In the genomic region with DNA sequence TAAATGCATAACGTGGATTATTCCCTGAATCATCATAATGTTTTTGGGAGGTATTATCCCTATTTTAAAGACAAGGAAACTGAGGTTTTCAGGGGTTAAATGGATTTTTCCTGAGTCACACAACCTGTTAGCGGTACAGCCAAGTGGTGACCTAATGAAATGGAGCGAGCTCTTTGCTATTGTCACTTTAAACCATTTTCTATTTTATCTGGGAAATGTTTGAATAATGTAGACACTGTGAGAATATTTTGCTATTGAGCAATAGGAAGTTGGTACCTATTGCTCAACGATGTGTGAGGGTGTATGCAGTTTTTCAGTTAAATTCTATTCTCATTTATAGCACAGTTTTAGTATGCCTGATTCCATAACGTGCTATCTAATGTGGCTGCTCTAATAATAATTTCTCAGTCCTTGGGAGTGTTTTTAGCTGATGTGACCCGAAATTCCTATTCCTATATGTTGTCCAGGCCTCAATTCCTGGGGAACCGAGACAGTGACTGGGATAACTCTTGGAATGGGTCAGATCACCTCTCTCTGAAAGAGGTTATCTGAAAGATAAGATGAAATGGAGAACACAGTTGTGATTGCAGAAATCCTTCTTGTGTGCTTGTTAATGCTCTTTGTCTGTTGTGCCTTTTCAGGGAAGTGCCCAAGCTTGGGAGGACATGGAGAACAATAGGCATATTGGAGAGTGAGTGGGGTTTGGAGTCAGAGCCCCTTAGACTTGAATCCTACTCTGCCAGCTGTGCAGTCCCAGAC, we compare ENCODE assay signal across 17 cellular contexts. TPM values are rescaled to one million over a fixed set of nuclear protein-coding genes. Genes with fewer than 3 reads are reported as not detected.
DNase-seq lines count a peak whose midpoint lies in the region; ATAC-seq and TF ChIP-seq lines count a peak whose summit lies in the region.
"Had no signal": no experiment of that assay in that cellular context is flagged by ENCODE, and none has a peak within 500 bp of the region (broad histone marks: within the 10 kb centered on the region; RNA-seq: fewer than 3 reads in every experiment).

No MANE protein-coding gene starts in this region.

- in situ Hi-C loops in mammary epithelial cell (cut with MboI; ENCODE audit: low sequenced_read_pairs in 2 of 2), result no loop called here

- ATAC-seq in HG02610 (IDR thresholded peaks at IDR 0.05; ENCODE audit: unreplicated experiment), result no peak
- ATAC-seq: GM12878, WTC11 had no signal

- H3K27ac ChIP-seq in mammary epithelial cell (ENCODE audit: insufficient read depth, low read depth, low read length) (peak overlapping the region; percentile 78), liver (ENCODE audit: low read depth in 1 of 2, low read length in 2 of 2) (peak overlapping the region; percentile 51 to 71), right atrium auricular region (no peak overlapping the region)
- H3K27ac ChIP-seq: tibial nerve had no signal

- H3K36me3 ChIP-seq in mammary epithelial cell (ENCODE audit: insufficient read depth, low read length), result no peaks in the 10 kb centered on the region
- H3K36me3 ChIP-seq in liver (ENCODE audit: control insufficient read depth in 4 of 4, insufficient read depth in 3 of 4, low read depth in 1 of 4, low read length in 3 of 4), result peaks cover 3 to 40% (median 23%) of the 10 kb centered on the region in 4 donors
- H3K36me3 ChIP-seq in right atrium auricular region, result no peaks in the 10 kb centered on the region
- H3K36me3 ChIP-seq: tibial nerve had no signal

- CTCF ChIA-PET in mammary epithelial cell (lab: Charles Lee; ENCODE audit: low non-redundant PET), result no interaction called here

- BruUV-seq in mammary epithelial cell (replicated peaks; lab: Mats Ljungman, UMichigan), result no TSS peak

- WGBS in mammary epithelial cell (ENCODE audit: low coverage, missing lambda C conversion rate), result 17% methylated on average over 7 of the region's 7 CpGs
- WGBS in liver, result 36% methylated on average over 7 of the region's 7 CpGs

- no peaks in the 10 kb centered on the region for H3K9me3 ChIP-seq in mammary epithelial cell (replicated peaks; ENCODE audit: insufficient read depth, low read length)
- no peaks in the 10 kb centered on the region for H3K9me3 ChIP-seq in liver (ENCODE audit: control insufficient read depth in 4 of 4, low read length in 3 of 4)
- H3K9me3 ChIP-seq in right atrium auricular region, result no peaks in the 10 kb centered on the region
- H3K9me3 ChIP-seq: tibial nerve had no signal

- H4K20me1 ChIP-seq in mammary epithelial cell (ENCODE audit: insufficient read depth, low read length), result no peaks in the 10 kb centered on the region

- H3K27me3 ChIP-seq in mammary epithelial cell (ENCODE audit: insufficient read depth, low read length), result no peaks in the 10 kb centered on the region
- no peaks in the 10 kb centered on the region for H3K27me3 ChIP-seq in liver (ENCODE audit: control insufficient read depth in 4 of 4, insufficient read depth in 4 of 4, low read length in 3 of 4)
- no peaks in the 10 kb centered on the region for H3K27me3 ChIP-seq in right atrium auricular region
- H3K27me3 ChIP-seq: tibial nerve had no signal

- peak overlapping the region; percentile 65 for H3K4me2 ChIP-seq in mammary epithelial cell (ENCODE audit: insufficient read depth, low read depth, low read length)

- TF ChIP-seq CTCF in mammary epithelial cell (conservative IDR thresholded peaks at IDR 0.05 in 1 of 2, IDR thresholded peaks at IDR 0.05 in 1 of 2; ENCODE audit: extremely low read depth in 1 of 2, insufficient read depth in 1 of 2, low read depth in 1 of 2, low read length in 2 of 2) (no peak), liver (IDR thresholded peaks at IDR 0.05; ENCODE audit: low read depth, low read length, missing input control) (no peak), right atrium auricular region (IDR thresholded peaks at IDR 0.05) (no peak)

- H3K4me1 ChIP-seq in mammary epithelial cell (ENCODE audit: insufficient read depth, low read length) (peaks cover 32% of the 10 kb centered on the region), liver (ENCODE audit: control insufficient read depth in 4 of 4, insufficient read depth in 4 of 4, low read length in 3 of 4) (peaks cover 4 to 22% (median 8%) of the 10 kb centered on the region in 4 donors), right atrium auricular region (peaks cover 0 to 13% of the 10 kb centered on the region in 2 donors)
- H3K4me1 ChIP-seq: tibial nerve had no signal

- peak overlapping the region; percentile 61 for H2AFZ ChIP-seq in mammary epithelial cell (ENCODE audit: low read depth, low read length)

- peak; percentile 16 for DNase-seq in AG20443 (ENCODE audit: low spot score)
- peak; percentile 16 for DNase-seq in LHCN-M2 (ENCODE audit: low read depth)
- DNase-seq in mammary epithelial cell, result peak; percentile 62
- DNase-seq in COR-L47 (lab: John Stamatoyannopoulos, UW), result no peak
- no peak for DNase-seq in right atrium auricular region (ENCODE audit: low spot score)
- DNase-seq in NCI-H1092 (lab: John Stamatoyannopoulos, UW), result no peak
- DNase-seq: activated naive CD8-positive, alpha-beta T cell treated with anti-CD3 and anti-CD28 coated beads for 36 hours; DMS79; foreskin melanocyte; KBM-7; NCI-H2029; posterior cingulate gyrus had no signal

- H3K4me3 ChIP-seq in mammary epithelial cell (replicated peaks in 1 of 3; ENCODE audit: insufficient read depth in 1 of 3, low read depth in 2 of 3, low read length in 3 of 3) (no peak overlapping the region), liver (ENCODE audit: low read depth in 1 of 3, low read length in 3 of 3) (no peak overlapping the region), right atrium auricular region (no peak overlapping the region)
- H3K4me3 ChIP-seq: GM12878, tibial nerve had no signal

- peak; percentile 25 to 35 for TF ChIP-seq RAD21 in liver (IDR thresholded peaks at IDR 0.05)

- H3K9ac ChIP-seq in mammary epithelial cell (ENCODE audit: insufficient read depth, low read length) (no peak overlapping the region), liver (ENCODE audit: low read depth in 1 of 2, low read length in 2 of 2) (peak overlapping the region in 1 of 2 donors; percentile 15)

- intact Hi-C loops in mammary epithelial cell (cut with micrococcal nuclease), result no loop called here

- dilution Hi-C loops in mammary epithelial cell (cut with HindIII; ENCODE audit: low sequenced_read_pairs), result no loop called here

- no peaks in the 10 kb centered on the region for H3K79me2 ChIP-seq in mammary epithelial cell (ENCODE audit: insufficient read depth, low read length)

TF ChIP-seq in liver, 16 proteins besides CTCF, POLR2A, EP300 and RAD21 (continues in another document):
- TF ChIP-seq TAF1 (conservative IDR thresholded peaks at IDR 0.05) (no peak), FOXA1 (IDR thresholded peaks at IDR 0.05) (peak; percentile 13), RXRA (IDR thresholded peaks at IDR 0.05) (peak; percentile 33 to 72), HNF4A (conservative IDR thresholded peaks at IDR 0.05) (peak; percentile 10 to 39), EGR1 (IDR thresholded peaks at IDR 0.05; ENCODE audit: low read depth in 2 of 2) (no peak), MAX (IDR thresholded peaks at IDR 0.05) (peak; percentile 75), REST (IDR thresholded peaks at IDR 0.05) (no peak), ATF3 (IDR thresholded peaks at IDR 0.05) (no peak)

RNA-seq across cellular contexts. Expression of gene ABCB11, which starts 38.4 kb away (rescaled TPM):
- not detected in 2 replicates for total RNA-seq in LHCN-M2 (2014; rRNA removed)
- not detected for polyA plus RNA-seq in LHCN-M2 (2012)
- total RNA-seq in mammary epithelial cell, result not detected
- not detected for polyA plus RNA-seq in mammary epithelial cell
- polyA minus RNA-seq in mammary epithelial cell, result not detected
- 10 to 100 TPM; 43.5 to 74.3 TPM for total RNA-seq in liver
- polyA plus RNA-seq in liver, result 10 to 100 TPM; 18.3 to 33.1 TPM
- under 1 TPM; 0.12 to 0.33 TPM for total RNA-seq in right atrium auricular region
- total RNA-seq: activated naive CD8-positive, alpha-beta T cell treated with anti-CD3 and anti-CD28 coated beads for 36 hours; GM12878 had no signal
- polyA plus RNA-seq: GM12878 had no signal

Comparison
In these comparisons a context has a peak if more than half of its experiments do, and no peak if none do; other contexts are left out.
1. DNase-seq: peak in AG20443 (single experiment), LHCN-M2 (single experiment) and mammary epithelial cell (single experiment); none in COR-L47 (single experiment), right atrium auricular region (single experiment) and NCI-H1092 (single experiment).
2. H3K27ac ChIP-seq: peak in mammary epithelial cell (single experiment) and liver (2 of 2); none in right atrium auricular region (0 of 2).
3. RNA of gene ABCB11, which starts 38.4 kb away (total RNA-seq): 43.5 to 74.3 TPM in liver; 0.12 to 0.33 TPM in right atrium auricular region, not detected in mammary epithelial cell and not detected in LHCN-M2; every median in the first group is over 10 times any median in the second.